8 cellular contexts compared by ENCODE assay signal in the genomic region with DNA sequence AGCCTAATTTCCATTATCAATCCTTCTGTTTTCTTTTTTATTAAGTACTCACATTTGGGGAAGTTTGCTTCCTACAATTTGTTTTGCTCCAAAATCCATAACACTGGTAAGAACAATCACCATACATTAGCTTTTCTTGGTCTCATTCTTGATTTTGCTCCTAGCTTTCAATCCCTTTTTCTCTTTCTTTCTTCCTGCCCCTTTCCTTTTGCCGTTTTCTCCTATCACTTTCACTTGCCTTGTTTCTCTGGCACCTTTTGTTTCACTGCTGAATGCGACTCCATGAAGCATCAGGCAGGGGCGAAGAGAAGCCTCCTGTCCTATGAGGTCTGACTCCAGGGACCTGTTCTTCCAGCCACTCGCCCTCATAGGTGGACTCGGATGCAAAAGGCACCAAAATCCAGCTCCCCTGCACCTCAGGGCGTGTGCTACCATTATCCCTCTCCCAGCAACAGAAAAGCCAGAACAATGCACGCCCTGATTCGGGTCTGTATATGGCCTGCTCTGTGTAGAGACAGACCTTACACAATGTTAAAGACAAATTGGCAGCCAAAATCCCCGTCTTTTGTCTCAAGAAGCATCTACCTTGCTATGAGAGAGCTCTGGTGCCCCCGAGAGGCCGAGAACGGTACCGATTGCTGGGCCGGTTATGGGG.
DNase-seq lines count a peak whose midpoint lies in the region; ATAC-seq, FAIRE-seq and TF ChIP-seq lines count a peak whose summit lies in the region.

No MANE protein-coding gene starts in this region.

- intact Hi-C loops in colonic mucosa (cut with DNase I), result loop anchor here (10.0 kb wide), 1 partner anchor 709 kb away; the partner anchor contains the start of gene EPHB1
- intact Hi-C loops in transverse colon (cut with DNase I; ENCODE audit: low total_unique reads), result loop anchor here (10.0 kb wide), 1 partner anchor 709 kb away; the partner anchor contains the start of gene EPHB1

- peak; percentile 90 for TF ChIP-seq CTCF in LNCaP clone FGC (IDR thresholded peaks at IDR 0.05; ENCODE audit: control insufficient read depth, extremely low read depth, insufficient read depth)
- TF ChIP-seq CTCF in colonic mucosa (IDR thresholded peaks at IDR 0.05), result no peak
- peak; percentile 25 to 51 (median 43) for TF ChIP-seq CTCF in transverse colon (IDR thresholded peaks at IDR 0.05)

- in situ Hi-C loops in transverse colon (cut with MboI; ENCODE audit: low pct_ligation_motif_present in 1 of 4, low pct_unique_long_range_greater_than_20kb in 1 of 4, low sequenced_read_pairs in 3 of 4), result loop anchor here in 3 of 4 donors (25.0 kb wide), 1 partner anchor 716 kb away; the partner anchor contains the start of gene EPHB1 (in 3 of the 3)

- H3K9ac ChIP-seq in colonic mucosa (ENCODE audit: low read depth in 2 of 2, low read length in 2 of 2), result no peak overlapping the region

- TF ChIP-seq POLR2A in transverse colon (IDR thresholded peaks at IDR 0.05), result no peak

- H3K36me3 ChIP-seq in colonic mucosa, result no peaks in the 10 kb centered on the region
- no peaks in the 10 kb centered on the region for H3K36me3 ChIP-seq in transverse colon

- ATAC-seq in GM21619 (IDR thresholded peaks at IDR 0.05; ENCODE audit: unreplicated experiment), result peak; percentile 86
- peak; percentile 99 for ATAC-seq in left lobe of liver
- ATAC-seq in HG03139 (IDR thresholded peaks at IDR 0.05; ENCODE audit: unreplicated experiment), result no peak

- H3K27me3 ChIP-seq in colonic mucosa (no peaks in the 10 kb centered on the region), transverse colon (peaks cover 4% of the 10 kb centered on the region)

- H3K9me3 ChIP-seq in colonic mucosa (no peaks in the 10 kb centered on the region), transverse colon (no peaks in the 10 kb centered on the region)

- DNase-seq in GM03348 (ENCODE audit: low spot score) (peak; percentile 87), LNCaP clone FGC (ENCODE audit: low read depth) (peak; percentile 23), RCC 7860 (ENCODE audit: low spot score) (peak; percentile 18), colonic mucosa (peak; percentile 52), left lobe of liver (ENCODE audit: low spot score) (peak; percentile 77), transverse colon (peak; percentile 45)

- no peak for TF ChIP-seq EP300 in transverse colon (IDR thresholded peaks at IDR 0.05; ENCODE audit: low read depth)

- WGBS in transverse colon (ENCODE audit: low coverage in 1 of 2), 2 donors, result 23 to 48% methylated on average over 3 to 14 of the region's 14 CpGs

- FAIRE-seq in RCC 7860 (lab: Jason Lieb, UNC), result no peak

- no peak overlapping the region for H3K4me3 ChIP-seq in LNCaP clone FGC (ENCODE audit: low read depth, low read length)
- no peak overlapping the region for H3K4me3 ChIP-seq in colonic mucosa
- no peak overlapping the region for H3K4me3 ChIP-seq in transverse colon

- H3K4me1 ChIP-seq in colonic mucosa (no peaks in the 10 kb centered on the region), transverse colon (no peaks in the 10 kb centered on the region)

- H3K27ac ChIP-seq in colonic mucosa, result no peak overlapping the region
- no peak overlapping the region for H3K27ac ChIP-seq in transverse colon

Comparison
In these comparisons a context has a peak if more than half of its experiments do, and no peak if none do; other contexts are left out.
1. DNase-seq: peak in every context shown above with its lines; median percentile 87 in GM03348; 77 in left lobe of liver; 52 in colonic mucosa; 45 in transverse colon; 23 in LNCaP clone FGC; 18 in RCC 7860.